24 cellular contexts compared by ENCODE assay signal in genomic region chr6:43791752-43792422, GRCh38. TPM values are rescaled to one million over a fixed set of nuclear protein-coding genes. Genes with fewer than 3 reads are reported as not detected.
DNase-seq lines count a peak whose midpoint lies in the region; ATAC-seq, FAIRE-seq and TF ChIP-seq lines count a peak whose summit lies in the region.
"Had no signal": no experiment of that assay in that cellular context is flagged by ENCODE, and none has a peak within 500 bp of the region (broad histone marks: within the 10 kb centered on the region; RNA-seq: fewer than 3 reads in every experiment).

No MANE protein-coding gene starts in this region.

- TF ChIP-seq POLR2A in IMR-90 (IDR thresholded peaks at IDR 0.05; ENCODE audit: low read depth, low read length) = no peak
- no peak for TF ChIP-seq POLR2A in HepG2 (IDR thresholded peaks at IDR 0.05; ENCODE audit: insufficient read depth in 1 of 2, low read depth in 2 of 2, low read length in 2 of 2)
- no peak for TF ChIP-seq POLR2A in gastrocnemius medialis (IDR thresholded peaks at IDR 0.05)
- TF ChIP-seq POLR2A in transverse colon (IDR thresholded peaks at IDR 0.05) = no peak

- TF ChIP-seq EP300 in HepG2 (IDR thresholded peaks at IDR 0.05; ENCODE audit: low read depth in 2 of 2, low read length in 2 of 2) (no peak), HepG2 (CRISPR knock-in tag; IDR thresholded peaks at IDR 0.05; ENCODE audit: borderline replicate concordance) (no peak), transverse colon (IDR thresholded peaks at IDR 0.05; ENCODE audit: low read depth) (no peak)

- no peak for TF ChIP-seq RAD21 in IMR-90 (IDR thresholded peaks at IDR 0.05; ENCODE audit: low read length)
- no peak for TF ChIP-seq RAD21 in HepG2 (CRISPR knock-in tag; IDR thresholded peaks at IDR 0.05)

- POLR2A ChIA-PET in IMR-90 (lab: Charles Lee; ENCODE audit: unreplicated experiment) = interaction anchor here (0.8 kb wide), 1 partner anchor 9 kb away, joined by 3 read pairs; no protein-coding TSS in a partner anchor
- POLR2A ChIA-PET in HepG2 (lab: Yijun Ruan, JAX) = no interaction called here

- H3K4me1 Mint-ChIP-seq in T-helper 17 cell = peaks cover 10% of the 10 kb centered on the region
- H3K4me1 Mint-ChIP-seq: IgD-negative memory B cell had no signal

- H2AK5ac ChIP-seq in IMR-90 (ENCODE audit: low read depth, low read length) = peak overlapping the region; percentile 40; the same call in 1 of the 2 replicates

- dilution Hi-C loops in IMR-90 (cut with HindIII; ENCODE audit: low sequenced_read_pairs, unreplicated experiment) = no loop called here

- H2BK20ac ChIP-seq in IMR-90 (ENCODE audit: low read depth, low read length) = no peak overlapping the region

- H2BK120ac ChIP-seq in IMR-90 (ENCODE audit: low read depth, low read length) = peak overlapping the region; percentile 43; the same call in 1 of the 2 replicates

- ATAC-seq in IMR-90 (ENCODE audit: low read depth) = peak; percentile 52
- ATAC-seq in T-helper 17 cell = no peak
- no peak for ATAC-seq in HepG2
- no peak for ATAC-seq in gastrocnemius medialis
- ATAC-seq in HG03439 (IDR thresholded peaks at IDR 0.05; ENCODE audit: unreplicated experiment) = no peak
- ATAC-seq: GM12878 had no signal

- WGBS in IMR-90 (ENCODE audit: extremely low coverage in 2 of 2, insufficient read length in 1 of 2), 2 experiments = 82% methylated on average over 8 of the region's 11 CpGs; no CpG with 5 or more reads in 1 of the 2 experiments
- WGBS in HepG2 (ENCODE audit: low lambda C conversion rate) = 61% methylated on average over 10 of the region's 11 CpGs
- 66 to 74% methylated on average over 5 to 11 of the region's 11 CpGs for WGBS in transverse colon (ENCODE audit: low coverage in 1 of 2), 2 donors

- BruUV-seq in IMR-90 (replicated peaks; lab: Mats Ljungman, UMichigan) = no TSS peak
- BruUV-seq in HepG2 (replicated peaks; lab: Mats Ljungman, UMichigan) = no TSS peak

- H3K27me3 Mint-ChIP-seq in T-helper 17 cell = peaks cover 24% of the 10 kb centered on the region

- peaks cover 2% of the 10 kb centered on the region for H3K36me3 Mint-ChIP-seq in T-helper 17 cell (ENCODE audit: low read depth)
- H3K36me3 Mint-ChIP-seq: IgD-negative memory B cell had no signal

- in situ Hi-C loops in IMR-90 (cut with MboI; ENCODE audit: low sequenced_read_pairs) (no loop called here), HepG2 (cut with HindIII; ENCODE audit: extremely low pct_ligation_motif_present, low pct_unique_long_range_greater_than_20kb) (no loop called here), gastrocnemius medialis (cut with MboI; ENCODE audit: low sequenced_read_pairs in 4 of 4) (no loop called here), transverse colon (cut with MboI; ENCODE audit: low pct_ligation_motif_present in 1 of 4, low pct_unique_long_range_greater_than_20kb in 1 of 4, low sequenced_read_pairs in 3 of 4) (no loop called here)

- H3K36me3 ChIP-seq in IMR-90 (ENCODE audit: control insufficient read depth, insufficient read depth, low read length) (no peaks in the 10 kb centered on the region), HepG2 (replicated peaks in 1 of 2; ENCODE audit: control insufficient read depth in 1 of 2, insufficient read depth in 2 of 2, low read length in 2 of 2) (no peaks in the 10 kb centered on the region), gastrocnemius medialis (no peaks in the 10 kb centered on the region), transverse colon (no peaks in the 10 kb centered on the region)
- H3K36me3 ChIP-seq: SJCRH30 had no signal

- H3K9me1 ChIP-seq in IMR-90 (ENCODE audit: insufficient read depth, low read length) = no peaks in the 10 kb centered on the region; the same call in 1 of the 2 replicates

- H4K91ac ChIP-seq in IMR-90 (ENCODE audit: insufficient read depth, low read depth, low read length) = no peak overlapping the region; the same call in 1 of the 2 replicates

- H3K14ac ChIP-seq in IMR-90 (replicated peaks; ENCODE audit: low read depth, low read length) = no peak overlapping the region

- H3K9ac ChIP-seq in IMR-90 (ENCODE audit: low read depth, low read length) = no peak overlapping the region
- no peak overlapping the region for H3K9ac ChIP-seq in HepG2 (ENCODE audit: insufficient read depth, low read depth, low read length)
- H3K9ac ChIP-seq: GM23248 had no signal

- no peaks in the 10 kb centered on the region for H3K79me1 ChIP-seq in IMR-90 (ENCODE audit: low read depth in 1 of 2, low read length in 2 of 2)

- CTCF ChIA-PET in IMR-90 (lab: Yijun Ruan, JAX) (no interaction called here), HepG2 (lab: Yijun Ruan, JAX; ENCODE audit: low intra/inter-chr PET ratio, low total read pairs) (no interaction called here)

- TF ChIP-seq CTCF in IMR-90 (conservative IDR thresholded peaks at IDR 0.05; ENCODE audit: low read depth, low read length) (no peak), HepG2 (CRISPR knock-in tag; IDR thresholded peaks at IDR 0.05) (no peak), gastrocnemius medialis (IDR thresholded peaks at IDR 0.05 in 4 of 5, conservative IDR thresholded peaks at IDR 0.05 in 1 of 5) (no peak), transverse colon (IDR thresholded peaks at IDR 0.05) (no peak)

- H3K27me3 ChIP-seq in IMR-90 (ENCODE audit: control insufficient read depth, insufficient read depth, low read length) (no peaks in the 10 kb centered on the region), HepG2 (ENCODE audit: control insufficient read depth in 1 of 2, insufficient read depth in 2 of 2, low read length in 2 of 2) (peaks cover 2 to 35% of the 10 kb centered on the region in 2 experiments; a peak in 3 of 5 replicates), gastrocnemius medialis (no peaks in the 10 kb centered on the region), transverse colon (no peaks in the 10 kb centered on the region)
- H3K27me3 ChIP-seq: SJCRH30 had no signal

- no peaks in the 10 kb centered on the region for H3K79me2 ChIP-seq in HepG2 (ENCODE audit: insufficient read depth, low read length)

- no peak overlapping the region for H3K56ac ChIP-seq in IMR-90 (ENCODE audit: extremely low read depth, insufficient read depth, low read length)

- no peak overlapping the region for H3K27ac ChIP-seq in IMR-90 (ENCODE audit: insufficient read depth, low read length)
- H3K27ac ChIP-seq in HepG2 (ENCODE audit: extremely low read length, insufficient read depth, low read length) = no peak overlapping the region
- peak overlapping the region; percentile 10 to 100 (median 51) for H3K27ac ChIP-seq in gastrocnemius medialis
- H3K27ac ChIP-seq in transverse colon = no peak overlapping the region
- H3K27ac ChIP-seq: GM23248, SJCRH30 had no signal

- H3K9me3 ChIP-seq in IMR-90 (ENCODE audit: control insufficient read depth, insufficient read depth, low read length) (no peaks in the 10 kb centered on the region), T-helper 17 cell (ENCODE audit: control insufficient read depth, low read length, poor library complexity, severe bottlenecking) (no peaks in the 10 kb centered on the region), HepG2 (ENCODE audit: low read length) (no peaks in the 10 kb centered on the region), gastrocnemius medialis (no peaks in the 10 kb centered on the region), transverse colon (no peaks in the 10 kb centered on the region)
- H3K9me3 ChIP-seq: SJCRH30 had no signal

- peak overlapping the region; percentile 10 for H2AK9ac ChIP-seq in IMR-90 (replicated peaks; ENCODE audit: low read depth, low read length, poor library complexity)

- H3K4me3 ChIP-seq in IMR-90 (ENCODE audit: insufficient read depth, low read depth, low read length) = no peak overlapping the region
- H3K4me3 ChIP-seq in HepG2 (replicated peaks in 1 of 3; ENCODE audit: insufficient read depth in 1 of 3, low read depth in 2 of 3, low read length in 3 of 3) = no peak overlapping the region
- H3K4me3 ChIP-seq in gastrocnemius medialis = no peak overlapping the region
- H3K4me3 ChIP-seq in transverse colon = no peak overlapping the region
- H3K4me3 ChIP-seq: GM12878, GM23248, SJCRH30 had no signal

- H3K18ac ChIP-seq in IMR-90 (ENCODE audit: low read depth, low read length) = no peak overlapping the region

- H3K4me1 ChIP-seq in IMR-90 (ENCODE audit: control insufficient read depth, insufficient read depth, low read length) = peaks cover 11% of the 10 kb centered on the region; the same call in 1 of the 2 replicates
- peaks cover 14% of the 10 kb centered on the region for H3K4me1 ChIP-seq in HepG2 (ENCODE audit: insufficient read depth, low read length)
- H3K4me1 ChIP-seq in gastrocnemius medialis = peaks cover 23 to 31% of the 10 kb centered on the region in 2 donors
- H3K4me1 ChIP-seq in transverse colon = no peaks in the 10 kb centered on the region

- H3K27ac Mint-ChIP-seq in T-helper 17 cell = peak overlapping the region; percentile 12
- H3K27ac Mint-ChIP-seq: H9, IgD-negative memory B cell had no signal

- intact Hi-C loops in IMR-90 (cut with micrococcal nuclease) (loop anchor here (5.0 kb wide), 1 partner anchor 200 kb away; no protein-coding TSS in a partner anchor), HepG2 (cut with micrococcal nuclease; ENCODE audit: unreplicated experiment) (no loop called here), gastrocnemius medialis (cut with DNase I; ENCODE audit: low total_unique reads) (no loop called here), transverse colon (cut with DNase I; ENCODE audit: low total_unique reads) (no loop called here)

- no peak overlapping the region for H4K5ac ChIP-seq in IMR-90 (ENCODE audit: low read depth, low read length)

- H2BK5ac ChIP-seq in IMR-90 (ENCODE audit: low read depth, low read length, poor library complexity, severe bottlenecking) = no peak overlapping the region

- FAIRE-seq in HepG2 (lab: Jason Lieb, UNC) (no peak), urothelium cell line (lab: Jason Lieb, UNC) (no peak)
- FAIRE-seq: A204.1, GM12878, HTR-8/SVneo, RCC 7860 had no signal

- H3K23ac ChIP-seq in IMR-90 (ENCODE audit: low read depth, low read length) = 0 out of 2 replicates have a peak overlapping the region, but pooled peaks have one; percentile 34

- no peak overlapping the region for H2AFZ ChIP-seq in IMR-90 (replicated peaks; ENCODE audit: low read length, poor library complexity)
- no peak overlapping the region for H2AFZ ChIP-seq in HepG2 (ENCODE audit: low read length)
- H2AFZ ChIP-seq: GM23248 had no signal

- no peak overlapping the region for H4K8ac ChIP-seq in IMR-90 (ENCODE audit: low read depth in 2 of 2, low read length in 2 of 2)

- H2BK15ac ChIP-seq in IMR-90 (ENCODE audit: low read depth, low read length) = no peak overlapping the region; the same call in 2 of the 3 replicates

- no peak overlapping the region for H3K4me3 Mint-ChIP-seq in T-helper 17 cell
- H3K4me3 Mint-ChIP-seq: H9, IgD-negative memory B cell had no signal

- H4K20me1 ChIP-seq in IMR-90 (ENCODE audit: insufficient read depth, low read length) (peaks cover 9% of the 10 kb centered on the region; the same call in 1 of the 2 replicates), HepG2 (ENCODE audit: insufficient read depth, low read length) (peaks cover 2% of the 10 kb centered on the region; the same call in 1 of the 2 replicates)

- DNase-seq in IMR-90 = peak; percentile 53
- DNase-seq in T-helper 17 cell = no peak
- DNase-seq in HepG2 (ENCODE audit: low spot score) = no peak
- DNase-seq in gastrocnemius medialis = no peak
- no peak for DNase-seq in transverse colon
- no peak for DNase-seq in GM03348 (ENCODE audit: low spot score)
- no peak for DNase-seq in urothelium cell line (ENCODE audit: low spot score)
- DNase-seq: DMS79 treated with DMSO at 0.1 percent for 48 hours; GM23248; H9; Karpas-422; NCI-H1092; NCI-H1436; NCI-H1930; NCI-H748 treated with DMSO at 0.1 percent for 48 hours; NK-92 treated with Interleukin-12 subunit alpha and Interleukin-12 subunit beta, amount 100 ng/mL, for 24 hours; OCI-M1; SJCRH30 had no signal

- H3K4ac ChIP-seq in IMR-90 (ENCODE audit: low read depth, low read length) = 0 out of 2 replicates have a peak overlapping the region, but pooled peaks have one; percentile 9

- H3K4me2 ChIP-seq in IMR-90 (ENCODE audit: low read depth, low read length) (no peak overlapping the region), HepG2 (ENCODE audit: low read depth, low read length) (no peak overlapping the region)

RNA-seq across cellular contexts. Expression of gene VEGFA, which starts 21.9 kb away (rescaled TPM):
- total RNA-seq in IMR-90 (2012; rRNA removed) (156 and 190 TPM in 2 replicates), T-helper 17 cell (1 to 10 TPM; 5.6 to 6.3 TPM), HepG2 (2016; rRNA removed; fragmentation: Illumina TruSeq; extraction: Trizol) (34.1 and 68.1 TPM in 2 replicates), gastrocnemius medialis (100 to 1,000 TPM in 3 of 4 donors, 10 to 100 TPM in 1; 66.4 to 195 (median 149) TPM), transverse colon (100 to 1,000 TPM; 131 to 608 (median 203) TPM)
- polyA plus RNA-seq in IMR-90 (2012; rRNA removed) (211 and 234 TPM in 2 replicates), HepG2 (2011; rRNA removed) (629 and 1,104 TPM in 2 replicates)
- 69.3 and 213 TPM in 2 replicates for polyA plus RNA-seq in IMR-90 (2012; cell fraction: cytosol; rRNA removed)
- polyA plus RNA-seq in IMR-90 (2012; cell fraction: nucleus; rRNA removed; ENCODE audit: low replicate concordance) = 853 and 1,420 TPM in 2 replicates
- 13.4 and 14.2 TPM in 2 replicates for total RNA-seq in HepG2 (2016; cell fraction: cytosol; rRNA removed; fragmentation: Illumina TruSeq; extraction: Trizol; ENCODE audit: low read depth)
- 26.8 and 72.7 TPM in 2 replicates for total RNA-seq in HepG2 (2016; cell fraction: insoluble cytoplasmic fraction; rRNA removed; fragmentation: Illumina TruSeq; extraction: Trizol)
- total RNA-seq in HepG2 (2016; cell fraction: membrane; rRNA removed; fragmentation: Illumina TruSeq; extraction: Trizol) = 33.1 and 34.4 TPM in 2 replicates
- 81.5 and 95.8 TPM in 2 replicates for total RNA-seq in HepG2 (2016; cell fraction: nucleus; rRNA removed; fragmentation: Illumina TruSeq; extraction: Trizol)
- 292 and 298 TPM in 2 replicates for polyA plus RNA-seq in HepG2 (2011; cell fraction: cytosol; rRNA removed)
- 3,652 and 4,474 TPM in 2 replicates for polyA plus RNA-seq in HepG2 (2011; cell fraction: nucleus; rRNA removed)
- 463 and 546 TPM in 2 replicates for polyA plus RNA-seq in HepG2 (2012)
- 9.2 and 10.7 TPM in 2 replicates for polyA plus RNA-seq in HepG2 (2016; cell fraction: cytosol; fragmentation: Illumina TruSeq; extraction: Trizol; ENCODE audit: low read depth)
- polyA plus RNA-seq in HepG2 (2016; cell fraction: insoluble cytoplasmic fraction; fragmentation: Illumina TruSeq; extraction: Trizol; ENCODE audit: low read depth) = 34.1 and 41.6 TPM in 2 replicates
- 24.8 and 25.3 TPM in 2 replicates for polyA plus RNA-seq in HepG2 (2016; cell fraction: membrane; fragmentation: Illumina TruSeq; extraction: Trizol; ENCODE audit: low read depth)
- 253 and 267 TPM in 2 replicates for polyA plus RNA-seq in HepG2 (2016; cell fraction: nucleus; fragmentation: Illumina TruSeq; extraction: Trizol; ENCODE audit: insufficient read depth, low read depth)
- 238 and 645 TPM in 2 replicates for polyA minus RNA-seq in HepG2 (2011; rRNA and poly(A)+ RNA removed; ENCODE audit: low replicate concordance)
- 122 and 136 TPM in 2 replicates for polyA minus RNA-seq in HepG2 (2011; cell fraction: cytosol; rRNA and poly(A)+ RNA removed)
- polyA minus RNA-seq in HepG2 (2011; cell fraction: nucleus; rRNA and poly(A)+ RNA removed) = 312 and 405 TPM in 2 replicates

Comparison
In these comparisons a context has a peak if more than half of its experiments do, and no peak if none do; other contexts are left out.
1. H3K27ac ChIP-seq: peak in gastrocnemius medialis (4 of 4); none in IMR-90 (single experiment), HepG2 (single experiment) and transverse colon (0 of 4).